In genomic region chr21:41552254-41552653, GRCh38 we compare ENCODE assay signal across 36 cellular contexts. TPM values are rescaled to one million over a fixed set of nuclear protein-coding genes. Genes with fewer than 3 reads are reported as not detected.
"Had no signal": no experiment of that assay in that cellular context is flagged by ENCODE, and none has a peak within 500 bp of the region (broad histone marks: within the 10 kb centered on the region; RNA-seq: fewer than 3 reads in every experiment).

No MANE protein-coding gene starts in this region.

- H3K4me3 ChIP-seq: adrenal gland, body of pancreas, breast epithelium had no signal

- H3K4me1 Mint-ChIP-seq: activated B cell treated with CpG ODN at 0.5 μM for 24 hours; activated CD4-positive, alpha-beta T cell treated with anti-CD3 and anti-CD28 coated beads, Interleukin-2, amount 10 ng/mL, durations not matched to agents 24 days and 14 days; activated naive CD8-positive, alpha-beta T cell treated with anti-CD3 and anti-CD28 coated beads for 36 hours; activated T-helper 17 cell treated with anti-CD3 and anti-CD28 coated beads, Interleukin-2, amount 50 U/mL, for 72 hours had no signal

- H3K9me3 ChIP-seq: adrenal gland, body of pancreas, breast epithelium had no signal

- H3K36me3 ChIP-seq: adrenal gland, brain microvascular endothelial cell, breast epithelium had no signal

- H3K4me1 ChIP-seq: adrenal gland, breast epithelium had no signal

- H3K27ac ChIP-seq: adrenal gland, body of pancreas, brain microvascular endothelial cell, breast epithelium, VCaP had no signal

- DNase-seq: activated B cell treated with CpG ODN at 0.5 μM for 24 hours; activated CD4-positive, alpha-beta memory T cell treated with anti-CD3 and anti-CD28 coated beads for 36 hours; activated CD4-positive, alpha-beta T cell treated with anti-CD3 and anti-CD28 coated beads for 4 hours; activated CD4-positive, alpha-beta T cell treated with anti-CD3 and anti-CD28 coated beads, Interleukin-2, amount 10 ng/mL, durations not matched to agents 24 days and 14 days; activated CD4-positive, alpha-beta T cell treated with anti-CD3 and anti-CD28 coated beads, Interleukin-2, amount 50 U/mL, for 1 hour; activated CD4-positive, alpha-beta T cell treated with anti-CD3 and anti-CD28 coated beads, Interleukin-2, amount 50 U/mL, for 4 hours; activated CD4-positive, CD25-positive, alpha-beta regulatory T cell treated with anti-CD3 and anti-CD28 coated beads, Interleukin-2, amount 50 U/mL, for 72 hours; activated CD8-positive, alpha-beta memory T cell treated with anti-CD3 and anti-CD28 coated beads, Interleukin-2, amount 50 U/mL, for 4 hours; activated CD8-positive, alpha-beta T cell treated with anti-CD3 and anti-CD28 coated beads for 36 hours; activated effector memory CD4-positive, alpha-beta T cell treated with anti-CD3 and anti-CD28 coated beads, Interleukin-2, amount 50 U/mL, for 16 hours; activated gamma-delta T cell treated with Interleukin-2 at 50 U/mL for 16 hours; activated naive CD4-positive, alpha-beta T cell; activated naive CD4-positive, alpha-beta T cell treated with anti-CD3 and anti-CD28 coated beads for 36 hours; activated naive CD4-positive, alpha-beta T cell treated with anti-CD3 and anti-CD28 coated beads, Interleukin-2, amount 50 U/mL, for 16 hours; activated naive CD8-positive, alpha-beta T cell treated with anti-CD3 and anti-CD28 coated beads for 36 hours; activated T-cell treated with anti-CD3 and anti-CD28 coated beads for 4 hours; activated T-cell treated with anti-CD3 and anti-CD28 coated beads, Interleukin-2, amount 50 U/mL, for 1 hour; activated T-cell treated with anti-CD3 and anti-CD28 coated beads, Interleukin-2, amount 50 U/mL, for 4 hours; activated T-cell treated with anti-CD3 and anti-CD28 coated beads, Interleukin-2, amount 50 U/mL, for 72 hours; adrenal gland; amniotic stem cell; aorta; body of pancreas; brain microvascular endothelial cell; central memory CD4-positive, alpha-beta T cell; T-helper 2 cell; T-helper 9 cell had no signal

- ATAC-seq: activated CD8-positive, alpha-beta T cell treated with anti-CD3 and anti-CD28 coated beads for 36 hours; activated naive CD4-positive, alpha-beta T cell treated with anti-CD3 and anti-CD28 coated beads, Interleukin-2, amount 50 U/mL, for 72 hours; activated T-cell treated with anti-CD3 and anti-CD28 coated beads, Interleukin-2, amount 50 U/mL, for 4 hours; activated T-cell treated with anti-CD3 and anti-CD28 coated beads, Interleukin-2, amount 50 U/mL, for 72 hours; activated T-helper 17 cell treated with anti-CD3 and anti-CD28 coated beads, Interleukin-2, amount 50 U/mL, for 72 hours; body of pancreas had no signal

- H3K27me3 ChIP-seq: adrenal gland, body of pancreas, brain microvascular endothelial cell, breast epithelium had no signal

- H3K9me3 Mint-ChIP-seq: activated B cell treated with CpG ODN at 0.5 μM for 24 hours; activated CD4-positive, alpha-beta memory T cell treated with anti-CD3 and anti-CD28 coated beads for 36 hours; activated CD4-positive, alpha-beta T cell treated with anti-CD3 and anti-CD28 coated beads, Interleukin-2, amount 10 ng/mL, durations not matched to agents 24 days and 14 days; activated CD8-positive, alpha-beta T cell treated with anti-CD3 and anti-CD28 coated beads for 36 hours; activated naive CD4-positive, alpha-beta T cell treated with anti-CD3 and anti-CD28 coated beads for 36 hours; activated naive CD4-positive, alpha-beta T cell treated with anti-CD3 and anti-CD28 coated beads, Interleukin-2, amount 50 U/mL, for 72 hours; activated naive CD8-positive, alpha-beta T cell treated with anti-CD3 and anti-CD28 coated beads for 36 hours; activated T-cell treated with anti-CD3 and anti-CD28 coated beads, Interleukin-2, amount 50 U/mL, for 4 hours; activated T-cell treated with anti-CD3 and anti-CD28 coated beads, Interleukin-2, amount 50 U/mL, for 72 hours; activated T-helper 1 cell treated with anti-CD3 and anti-CD28 coated beads, Interleukin-12 subunit alpha, Interleukin-12 subunit beta, Interleukin-2, Interleukin-4 antibody, amounts not matched to agents 30 ng/mL and 10 ng/mL and 1 ng/mL, durations not matched to agents 14 hours and 24 hours and 36 hours; activated T-helper 17 cell treated with anti-CD3 and anti-CD28 coated beads, Interleukin-2, amount 50 U/mL, for 72 hours; T-helper 1 cell treated with Interleukin-12 subunit alpha and Interleukin-12 subunit beta and Interleukin-4 antibody, amounts not matched to agents 30 μg/mL and 1 μg/mL, for 36 hours; T-helper 2 cell treated with Interferon-gamma antibody and Interleukin-4, amounts not matched to agents 5 μg/mL and 100 μg/mL, for 36 hours had no signal

- H3K4me3 Mint-ChIP-seq: activated B cell treated with CpG ODN at 0.5 μM for 24 hours; activated CD4-positive, alpha-beta memory T cell treated with anti-CD3 and anti-CD28 coated beads for 36 hours; activated CD4-positive, alpha-beta T cell treated with anti-CD3 and anti-CD28 coated beads, Interleukin-2, amount 10 ng/mL, durations not matched to agents 24 days and 14 days; activated CD8-positive, alpha-beta T cell treated with anti-CD3 and anti-CD28 coated beads for 36 hours; activated naive CD4-positive, alpha-beta T cell treated with anti-CD3 and anti-CD28 coated beads for 36 hours; activated naive CD8-positive, alpha-beta T cell treated with anti-CD3 and anti-CD28 coated beads for 36 hours; activated T-cell treated with anti-CD3 and anti-CD28 coated beads, Interleukin-2, amount 50 U/mL, for 4 hours; activated T-cell treated with anti-CD3 and anti-CD28 coated beads, Interleukin-2, amount 50 U/mL, for 72 hours; activated T-helper 1 cell treated with anti-CD3 and anti-CD28 coated beads, Interleukin-12 subunit alpha, Interleukin-12 subunit beta, Interleukin-2, Interleukin-4 antibody, amounts not matched to agents 30 ng/mL and 10 ng/mL and 1 ng/mL, durations not matched to agents 14 hours and 24 hours and 36 hours; activated T-helper 17 cell treated with anti-CD3 and anti-CD28 coated beads, Interleukin-2, amount 50 U/mL, for 72 hours; T-helper 1 cell treated with Interleukin-12 subunit alpha and Interleukin-12 subunit beta and Interleukin-4 antibody, amounts not matched to agents 30 μg/mL and 1 μg/mL, for 36 hours; T-helper 2 cell treated with Interferon-gamma antibody and Interleukin-4, amounts not matched to agents 5 μg/mL and 100 μg/mL, for 36 hours had no signal

- H3K36me3 Mint-ChIP-seq: activated CD4-positive, alpha-beta memory T cell treated with anti-CD3 and anti-CD28 coated beads for 36 hours; activated naive CD4-positive, alpha-beta T cell treated with anti-CD3 and anti-CD28 coated beads, Interleukin-2, amount 50 U/mL, for 72 hours; activated naive CD8-positive, alpha-beta T cell treated with anti-CD3 and anti-CD28 coated beads for 36 hours had no signal

- H3K27ac Mint-ChIP-seq: activated B cell treated with CpG ODN at 0.5 μM for 24 hours; activated CD4-positive, alpha-beta memory T cell treated with anti-CD3 and anti-CD28 coated beads for 36 hours; activated CD4-positive, alpha-beta T cell treated with anti-CD3 and anti-CD28 coated beads, Interleukin-2, amount 10 ng/mL, durations not matched to agents 24 days and 14 days; activated CD8-positive, alpha-beta T cell treated with anti-CD3 and anti-CD28 coated beads for 36 hours; activated naive CD4-positive, alpha-beta T cell treated with anti-CD3 and anti-CD28 coated beads for 36 hours; activated naive CD4-positive, alpha-beta T cell treated with anti-CD3 and anti-CD28 coated beads, Interleukin-2, amount 50 U/mL, for 72 hours; activated naive CD8-positive, alpha-beta T cell treated with anti-CD3 and anti-CD28 coated beads for 36 hours; activated T-cell treated with anti-CD3 and anti-CD28 coated beads, Interleukin-2, amount 50 U/mL, for 72 hours; activated T-helper 1 cell treated with anti-CD3 and anti-CD28 coated beads, Interleukin-12 subunit alpha, Interleukin-12 subunit beta, Interleukin-2, Interleukin-4 antibody, amounts not matched to agents 30 ng/mL and 10 ng/mL and 1 ng/mL, durations not matched to agents 14 hours and 24 hours and 36 hours; activated T-helper 17 cell treated with anti-CD3 and anti-CD28 coated beads, Interleukin-2, amount 50 U/mL, for 72 hours; T-helper 1 cell treated with Interleukin-12 subunit alpha and Interleukin-12 subunit beta and Interleukin-4 antibody, amounts not matched to agents 30 μg/mL and 1 μg/mL, for 36 hours; T-helper 2 cell treated with Interferon-gamma antibody and Interleukin-4, amounts not matched to agents 5 μg/mL and 100 μg/mL, for 36 hours had no signal

RNA-seq across cellular contexts. Expression of gene TMPRSS2, which starts 44.3 kb away (rescaled TPM):
- total RNA-seq: activated B cell treated with CpG ODN at 0.5 μM for 24 hours; activated CD4-positive, alpha-beta memory T cell treated with anti-CD3 and anti-CD28 coated beads for 36 hours; activated CD4-positive, alpha-beta T cell treated with anti-CD3 and anti-CD28 coated beads, Interleukin-2, amount 10 ng/mL, durations not matched to agents 24 days and 14 days; activated CD8-positive, alpha-beta memory T cell treated with anti-CD3 and anti-CD28 coated beads for 36 hours; activated CD8-positive, alpha-beta T cell treated with anti-CD3 and anti-CD28 coated beads for 36 hours; activated naive CD4-positive, alpha-beta T cell treated with anti-CD3 and anti-CD28 coated beads for 36 hours; activated naive CD4-positive, alpha-beta T cell treated with anti-CD3 and anti-CD28 coated beads, Interleukin-2, amount 50 U/mL, for 72 hours; activated naive CD8-positive, alpha-beta T cell treated with anti-CD3 and anti-CD28 coated beads for 36 hours; activated T-cell treated with anti-CD3 and anti-CD28 coated beads, Interleukin-2, amount 50 U/mL, for 72 hours; activated T-helper 1 cell treated with anti-CD3 and anti-CD28 coated beads, Interleukin-12 subunit alpha, Interleukin-12 subunit beta, Interleukin-2, Interleukin-4 antibody, amounts not matched to agents 30 ng/mL and 10 ng/mL and 1 ng/mL, durations not matched to agents 14 hours and 24 hours and 36 hours; activated T-helper 17 cell treated with anti-CD3 and anti-CD28 coated beads, Interleukin-2, amount 50 U/mL, for 72 hours; aorta; cardiac septum had no signal
